ENCODE assay signal across 1 cellular context in the genomic region with DNA sequence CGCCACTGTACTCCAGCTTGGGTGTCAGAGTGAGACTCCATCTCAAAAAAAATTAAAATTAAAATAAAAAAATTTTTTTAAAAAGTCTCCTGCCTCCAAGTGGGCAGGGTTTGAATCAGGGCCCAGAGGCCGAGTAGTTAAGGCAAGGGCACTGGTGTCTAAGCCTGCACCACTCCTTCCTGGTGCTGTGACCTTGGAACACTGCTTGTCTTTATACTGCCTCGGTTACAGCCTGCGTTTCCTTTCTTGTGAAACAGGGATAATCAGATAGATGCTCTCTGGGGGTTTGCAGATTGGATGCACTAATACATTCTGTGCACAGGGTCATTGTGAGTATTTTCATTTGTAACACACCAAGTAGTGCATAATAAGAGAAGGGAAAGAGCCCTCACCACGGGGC.
TF ChIP-seq lines count a peak whose summit lies in the region.

No MANE protein-coding gene starts in this region.

TF ChIP-seq in HCT116, 20 proteins besides CTCF, POLR2A, EP300 and RAD21 (continued from another document):
- TF ChIP-seq, protein P1, sequence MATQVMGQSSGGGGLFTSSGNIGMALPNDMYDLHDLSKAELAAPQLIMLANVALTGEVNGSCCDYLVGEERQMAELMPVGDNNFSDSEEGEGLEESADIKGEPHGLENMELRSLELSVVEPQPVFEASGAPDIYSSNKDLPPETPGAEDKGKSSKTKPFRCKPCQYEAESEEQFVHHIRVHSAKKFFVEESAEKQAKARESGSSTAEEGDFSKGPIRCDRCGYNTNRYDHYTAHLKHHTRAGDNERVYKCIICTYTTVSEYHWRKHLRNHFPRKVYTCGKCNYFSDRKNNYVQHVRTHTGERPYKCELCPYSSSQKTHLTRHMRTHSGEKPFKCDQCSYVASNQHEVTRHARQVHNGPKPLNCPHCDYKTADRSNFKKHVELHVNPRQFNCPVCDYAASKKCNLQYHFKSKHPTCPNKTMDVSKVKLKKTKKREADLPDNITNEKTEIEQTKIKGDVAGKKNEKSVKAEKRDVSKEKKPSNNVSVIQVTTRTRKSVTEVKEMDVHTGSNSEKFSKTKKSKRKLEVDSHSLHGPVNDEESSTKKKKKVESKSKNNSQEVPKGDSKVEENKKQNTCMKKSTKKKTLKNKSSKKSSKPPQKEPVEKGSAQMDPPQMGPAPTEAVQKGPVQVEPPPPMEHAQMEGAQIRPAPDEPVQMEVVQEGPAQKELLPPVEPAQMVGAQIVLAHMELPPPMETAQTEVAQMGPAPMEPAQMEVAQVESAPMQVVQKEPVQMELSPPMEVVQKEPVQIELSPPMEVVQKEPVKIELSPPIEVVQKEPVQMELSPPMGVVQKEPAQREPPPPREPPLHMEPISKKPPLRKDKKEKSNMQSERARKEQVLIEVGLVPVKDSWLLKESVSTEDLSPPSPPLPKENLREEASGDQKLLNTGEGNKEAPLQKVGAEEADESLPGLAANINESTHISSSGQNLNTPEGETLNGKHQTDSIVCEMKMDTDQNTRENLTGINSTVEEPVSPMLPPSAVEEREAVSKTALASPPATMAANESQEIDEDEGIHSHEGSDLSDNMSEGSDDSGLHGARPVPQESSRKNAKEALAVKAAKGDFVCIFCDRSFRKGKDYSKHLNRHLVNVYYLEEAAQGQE (IDR thresholded peaks at IDR 0.05; ENCODE audit: low read depth): no peak
- TF ChIP-seq, protein P2, sequence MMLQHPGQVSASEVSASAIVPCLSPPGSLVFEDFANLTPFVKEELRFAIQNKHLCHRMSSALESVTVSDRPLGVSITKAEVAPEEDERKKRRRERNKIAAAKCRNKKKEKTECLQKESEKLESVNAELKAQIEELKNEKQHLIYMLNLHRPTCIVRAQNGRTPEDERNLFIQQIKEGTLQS (IDR thresholded peaks at IDR 0.05): no peak
- TF ChIP-seq ZNF274 (IDR thresholded peaks at IDR 0.05; ENCODE audit: low read depth, low read length): no peak
- no peak for TF ChIP-seq SIN3A (IDR thresholded peaks at IDR 0.05; ENCODE audit: low read depth)
- no peak for TF ChIP-seq CEBPB (IDR thresholded peaks at IDR 0.05; ENCODE audit: low read depth)
- TF ChIP-seq EZH2phosphoT487 (IDR thresholded peaks at IDR 0.05; ENCODE audit: borderline replicate concordance): no peak
